1 cellular context compared by ENCODE assay signal in the genomic region with DNA sequence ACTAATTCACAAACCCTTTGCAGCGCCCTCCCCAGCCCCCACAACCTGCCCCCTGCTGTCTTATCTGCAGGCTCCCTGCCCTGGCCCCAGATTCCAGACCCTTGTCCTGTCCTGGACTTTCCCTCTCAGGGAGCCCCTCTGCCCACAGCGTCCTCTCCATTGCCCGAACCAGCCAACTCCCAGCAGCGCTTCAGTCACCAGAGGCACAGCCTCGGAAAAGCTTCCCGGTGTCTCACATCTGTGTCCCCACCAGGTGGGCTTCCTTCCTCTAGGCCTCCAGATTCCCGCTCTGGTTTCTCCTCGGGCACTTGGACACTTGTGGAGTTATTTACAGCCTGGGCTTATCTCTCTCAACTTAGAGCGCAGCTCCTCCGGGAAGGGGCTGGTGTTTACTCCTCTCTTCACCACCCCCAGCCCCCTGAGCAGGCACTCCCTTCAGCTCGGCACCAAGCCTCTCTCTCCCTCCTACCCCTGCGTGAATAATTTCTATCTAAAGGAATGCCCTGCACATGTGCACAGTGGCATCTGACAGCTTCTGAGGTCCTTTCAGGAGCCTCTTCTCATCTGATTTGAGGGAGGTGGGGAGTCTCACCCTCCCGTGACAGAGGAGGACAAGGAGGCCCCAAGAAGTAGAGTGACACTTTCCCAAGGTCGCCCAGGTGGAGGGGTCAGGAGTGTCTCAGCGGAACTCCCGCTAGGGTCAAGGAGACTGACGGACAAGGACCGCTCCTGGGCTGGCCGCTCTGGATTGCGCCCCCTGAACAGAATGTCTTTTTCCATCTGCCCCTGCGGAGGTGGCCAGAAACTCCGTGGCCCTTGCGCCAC.
TF ChIP-seq lines count a peak whose summit lies in the region.

No MANE protein-coding gene starts in this region.

TF ChIP-seq in GM23338, 12 proteins besides CTCF, POLR2A, EP300 and RAD21 (continued from another document):
- TF ChIP-seq ZNF462 (CRISPR knock-in tag; IDR thresholded peaks at IDR 0.05) = no peak
TF ChIP-seq in GM23338: peak in this region for 1.
